ENCODE assay signal across 14 cellular contexts in genomic region chr1:167095368-167095767, GRCh38. TPM values are rescaled to one million over a fixed set of nuclear protein-coding genes. Genes with fewer than 3 reads are reported as not detected.
DNase-seq lines count a peak whose midpoint lies in the region; ATAC-seq and TF ChIP-seq lines count a peak whose summit lies in the region.
"Had no signal": no experiment of that assay in that cellular context is flagged by ENCODE, and none has a peak within 500 bp of the region (broad histone marks: within the 10 kb centered on the region; RNA-seq: fewer than 3 reads in every experiment).

No MANE protein-coding gene starts in this region.

- H3K9me3 Mint-ChIP-seq in mesothelial cell of epicardium = peaks cover 13% of the 10 kb centered on the region
- no peaks in the 10 kb centered on the region for H3K9me3 Mint-ChIP-seq in activated naive CD8-positive, alpha-beta T cell treated with anti-CD3 and anti-CD28 coated beads, Interleukin-2, amount 50 U/mL, for 24 hours

- H3K4me3 Mint-ChIP-seq in mesothelial cell of epicardium = no peak overlapping the region
- H3K4me3 Mint-ChIP-seq in activated naive CD8-positive, alpha-beta T cell treated with anti-CD3 and anti-CD28 coated beads, Interleukin-2, amount 50 U/mL, for 24 hours = no peak overlapping the region
- H3K4me3 Mint-ChIP-seq: activated CD8-positive, alpha-beta memory T cell treated with anti-CD3 and anti-CD28 coated beads, Interleukin-2, amount 10 ng/mL, durations not matched to agents 7 days and 5 days; nephron progenitor cell had no signal

- ATAC-seq in HG02938 (IDR thresholded peaks at IDR 0.05; ENCODE audit: unreplicated experiment) (no peak), GM19351 (IDR thresholded peaks at IDR 0.05; ENCODE audit: unreplicated experiment) (no peak)
- ATAC-seq in activated naive CD8-positive, alpha-beta T cell treated with anti-CD3 and anti-CD28 coated beads, Interleukin-2, amount 50 U/mL, for 24 hours = no peak
- ATAC-seq: activated CD8-positive, alpha-beta memory T cell treated with anti-CD3 and anti-CD28 coated beads, Interleukin-2, amount 10 ng/mL, durations not matched to agents 7 days and 5 days had no signal

- H3K36me3 Mint-ChIP-seq in mesothelial cell of epicardium = peaks cover 2% of the 10 kb centered on the region
- H3K36me3 Mint-ChIP-seq in activated naive CD8-positive, alpha-beta T cell treated with anti-CD3 and anti-CD28 coated beads, Interleukin-2, amount 50 U/mL, for 24 hours (ENCODE audit: low read depth) = no peaks in the 10 kb centered on the region
- H3K36me3 Mint-ChIP-seq: activated CD8-positive, alpha-beta memory T cell treated with anti-CD3 and anti-CD28 coated beads, Interleukin-2, amount 10 ng/mL, durations not matched to agents 7 days and 5 days had no signal

- peak; percentile 9 for DNase-seq in COR-L47 (lab: John Stamatoyannopoulos, UW)
- DNase-seq in KG1 (lab: John Stamatoyannopoulos, UW) = peak; percentile 18
- peak; percentile 54 for DNase-seq in astrocyte of the hippocampus (ENCODE audit: low read depth, low spot score)
- DNase-seq in mesothelial cell of epicardium (ENCODE audit: low spot score in 2 of 2, unreplicated experiment in 2 of 2) = peak; percentile 44 to 74
- DNase-seq in NCI-H1092 (lab: John Stamatoyannopoulos, UW) = no peak
- DNase-seq in activated naive CD8-positive, alpha-beta T cell treated with anti-CD3 and anti-CD28 coated beads, Interleukin-2, amount 50 U/mL, for 24 hours = no peak
- DNase-seq: activated CD8-positive, alpha-beta memory T cell treated with anti-CD3 and anti-CD28 coated beads, Interleukin-2, amount 10 ng/mL, durations not matched to agents 7 days and 5 days; caudate nucleus; GDM1; hippocampal formation; NCI-H1694; nephron progenitor cell had no signal

- peak overlapping the region; percentile 57 for H3K27ac Mint-ChIP-seq in mesothelial cell of epicardium
- H3K27ac Mint-ChIP-seq in activated naive CD8-positive, alpha-beta T cell treated with anti-CD3 and anti-CD28 coated beads, Interleukin-2, amount 50 U/mL, for 24 hours = no peak overlapping the region
- H3K27ac Mint-ChIP-seq: activated CD8-positive, alpha-beta memory T cell treated with anti-CD3 and anti-CD28 coated beads, Interleukin-2, amount 10 ng/mL, durations not matched to agents 7 days and 5 days; nephron progenitor cell had no signal

- H3K27me3 Mint-ChIP-seq in mesothelial cell of epicardium (ENCODE audit: low read depth) = no peaks in the 10 kb centered on the region
- H3K27me3 Mint-ChIP-seq in activated naive CD8-positive, alpha-beta T cell treated with anti-CD3 and anti-CD28 coated beads, Interleukin-2, amount 50 U/mL, for 24 hours = no peaks in the 10 kb centered on the region

- TF ChIP-seq CTCF in mesothelial cell of epicardium (IDR thresholded peaks at IDR 0.05; ENCODE audit: unreplicated experiment) = no peak

- peaks cover 23% of the 10 kb centered on the region for H3K4me1 Mint-ChIP-seq in mesothelial cell of epicardium
- H3K4me1 Mint-ChIP-seq in activated naive CD8-positive, alpha-beta T cell treated with anti-CD3 and anti-CD28 coated beads, Interleukin-2, amount 50 U/mL, for 24 hours = peaks cover 19% of the 10 kb centered on the region

RNA-seq across cellular contexts. Expression of gene STYXL2, which starts 1.5 kb away (rescaled TPM):
- 0.16 to 0.18 TPM in 2 of 3 replicates, not detected in the other for total RNA-seq in mesothelial cell of epicardium
- total RNA-seq: activated CD8-positive, alpha-beta memory T cell treated with anti-CD3 and anti-CD28 coated beads, Interleukin-2, amount 10 ng/mL, durations not matched to agents 7 days and 5 days had no signal

RNA-seq across cellular contexts. Expression of gene GPA33, which starts 5.2 kb away (rescaled TPM):
- 1.2 to 1.9 TPM (median 1.6 TPM) in 3 replicates for total RNA-seq in mesothelial cell of epicardium

Comparison
In these comparisons a context has a peak if more than half of its experiments do, and no peak if none do; other contexts are left out.
1. DNase-seq: peak in COR-L47 (single experiment), KG1 (single experiment), astrocyte of the hippocampus (single experiment) and mesothelial cell of epicardium (2 of 2); none in NCI-H1092 (single experiment) and activated naive CD8-positive, alpha-beta T cell treated with anti-CD3 and anti-CD28 coated beads, Interleukin-2, amount 50 U/mL, for 24 hours (single experiment).